ENCODE assay signal across 14 cellular contexts in genomic region chr14:54735424-54735823, GRCh38.
"Had no signal": no experiment of that assay in that cellular context is flagged by ENCODE, and none has a peak within 500 bp of the region (broad histone marks: within the 10 kb centered on the region; RNA-seq: fewer than 3 reads in every experiment).

No MANE protein-coding gene starts in this region.

- H3K27me3 Mint-ChIP-seq: memory B cell had no signal

- H3K4me3 ChIP-seq: upper lobe of left lung had no signal

- H3K27ac ChIP-seq: brain microvascular endothelial cell, upper lobe of left lung had no signal

- H3K27ac Mint-ChIP-seq: endodermal cell; immature natural killer cell; memory B cell; stimulated activated effector memory CD8-positive, alpha-beta T cell treated with anti-CD3 and anti-CD28 coated beads, Interleukin-12 subunit alpha, Interleukin-12 subunit beta, amount 100 ng/mL, for 72 hours had no signal

- H3K4me3 Mint-ChIP-seq: endodermal cell; immature natural killer cell; memory B cell; stimulated activated effector memory CD8-positive, alpha-beta T cell treated with anti-CD3 and anti-CD28 coated beads, Interleukin-12 subunit alpha, Interleukin-12 subunit beta, amount 100 ng/mL, for 72 hours had no signal

- H3K9me3 Mint-ChIP-seq: endodermal cell; immature natural killer cell; memory B cell; stimulated activated effector memory CD8-positive, alpha-beta T cell treated with anti-CD3 and anti-CD28 coated beads, Interleukin-12 subunit alpha, Interleukin-12 subunit beta, amount 100 ng/mL, for 72 hours had no signal

- H3K9me3 ChIP-seq: upper lobe of left lung had no signal

- H3K36me3 Mint-ChIP-seq: immature natural killer cell; stimulated activated effector memory CD8-positive, alpha-beta T cell treated with anti-CD3 and anti-CD28 coated beads, Interleukin-12 subunit alpha, Interleukin-12 subunit beta, amount 100 ng/mL, for 72 hours had no signal

- ATAC-seq: stimulated activated effector memory CD8-positive, alpha-beta T cell treated with anti-CD3 and anti-CD28 coated beads, Interleukin-12 subunit alpha, Interleukin-12 subunit beta, amount 100 ng/mL, for 72 hours had no signal

- H3K36me3 ChIP-seq: brain microvascular endothelial cell, upper lobe of left lung had no signal

- DNase-seq: activated CD4-positive, alpha-beta T cell treated with anti-CD3 and anti-CD28 coated beads, Interleukin-2, amount 50 U/mL, for 4 hours; activated CD4-positive, CD25-positive, alpha-beta regulatory T cell treated with anti-CD3 and anti-CD28 coated beads, Interleukin-2, amount 50 U/mL, for 72 hours; activated T-cell treated with anti-CD3 and anti-CD28 coated beads, Interleukin-2, amount 50 U/mL, for 48 hours; brain microvascular endothelial cell; cerebellar nuclear complex; endodermal cell; erythroblast; immature natural killer cell; left cardiac atrium; SIG-M5; small intestine; upper lobe of left lung had no signal

- H3K27me3 ChIP-seq: brain microvascular endothelial cell, upper lobe of left lung had no signal
